ENCODE assay signal across 1 cellular context in the genomic region with DNA sequence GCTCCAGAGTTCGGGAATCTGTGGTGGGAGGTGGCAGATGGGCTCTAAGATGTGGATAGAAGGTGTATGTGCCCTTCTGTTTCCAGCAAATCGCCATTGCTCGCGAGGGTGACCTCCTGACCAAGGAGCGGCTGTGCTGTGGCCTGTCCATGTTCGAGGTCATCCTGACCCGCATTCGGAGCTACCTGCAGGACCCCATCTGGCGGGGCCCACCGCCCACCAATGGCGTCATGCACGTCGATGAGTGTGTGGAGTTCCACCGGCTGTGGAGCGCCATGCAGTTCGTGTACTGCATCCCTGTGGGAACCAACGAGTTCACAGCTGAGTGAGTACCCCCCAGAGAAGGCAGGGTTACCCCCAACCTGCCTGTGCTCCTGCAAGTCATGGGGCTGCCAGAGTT.
TF ChIP-seq lines count a peak whose summit lies in the region.

No MANE protein-coding gene starts in this region.

TF ChIP-seq in HCT116, 20 proteins besides CTCF, POLR2A, EP300 and RAD21:
- TF ChIP-seq TCF7L2 (IDR thresholded peaks at IDR 0.05; ENCODE audit: borderline replicate concordance, extremely low read depth, insufficient read depth, insufficient read length) (no peak), YY1 (IDR thresholded peaks at IDR 0.05; ENCODE audit: extremely low read depth, insufficient replicate concordance, low read depth, low read length) (no peak), ZNF274 (IDR thresholded peaks at IDR 0.05; ENCODE audit: low read depth, low read length) (no peak), JUND (IDR thresholded peaks at IDR 0.05) (no peak), SIN3A (IDR thresholded peaks at IDR 0.05; ENCODE audit: low read depth) (no peak), CEBPB (IDR thresholded peaks at IDR 0.05; ENCODE audit: low read depth) (no peak), FOSL1 (IDR thresholded peaks at IDR 0.05; ENCODE audit: low read depth) (no peak), EGR1 (IDR thresholded peaks at IDR 0.05; ENCODE audit: low read depth) (no peak), EZH2 (IDR thresholded peaks at IDR 0.05) (no peak), ZFX (IDR thresholded peaks at IDR 0.05) (no peak)
- TF ChIP-seq, protein P1, sequence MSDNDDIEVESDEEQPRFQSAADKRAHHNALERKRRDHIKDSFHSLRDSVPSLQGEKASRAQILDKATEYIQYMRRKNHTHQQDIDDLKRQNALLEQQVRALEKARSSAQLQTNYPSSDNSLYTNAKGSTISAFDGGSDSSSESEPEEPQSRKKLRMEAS (IDR thresholded peaks at IDR 0.05) = no peak
